Comparison of ENCODE assay signal across 8 cellular contexts in the genomic region with DNA sequence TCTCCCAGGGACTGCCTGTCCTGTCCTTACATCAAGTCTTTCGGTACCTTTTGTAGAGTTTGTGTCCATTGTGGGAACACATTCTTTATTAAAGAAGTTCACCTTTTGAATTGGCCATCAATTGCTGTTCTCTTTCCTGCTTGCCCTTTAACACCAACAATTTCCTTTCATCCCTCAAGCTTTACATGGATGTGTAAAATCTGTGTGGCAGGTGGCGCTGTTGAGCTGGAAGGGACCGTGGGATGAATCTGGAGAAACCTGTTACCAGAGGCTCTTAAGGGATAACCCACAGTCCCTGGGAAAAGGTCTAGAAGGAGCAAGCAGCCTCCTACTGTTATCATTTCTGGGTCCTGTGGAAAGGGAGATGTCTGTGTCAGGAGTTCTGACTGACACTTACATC. TPM values are rescaled to one million over a fixed set of nuclear protein-coding genes. Genes with fewer than 3 reads are reported as not detected.
DNase-seq lines count a peak whose midpoint lies in the region; ATAC-seq and TF ChIP-seq lines count a peak whose summit lies in the region.

No MANE protein-coding gene starts in this region.

- H3K79me2 ChIP-seq in Loucy (ENCODE audit: insufficient read depth, low read length) = no peaks in the 10 kb centered on the region

- H3K27me3 Mint-ChIP-seq in activated T-helper 17 cell treated with anti-CD3 and anti-CD28 coated beads, Interleukin-2, amount 50 U/mL, for 72 hours = peaks cover 8% of the 10 kb centered on the region

- WGBS in tibial nerve, 2 donors = 5% methylated on average over 3 of the region's 3 CpGs

- POLR2A ChIA-PET in RWPE1 (lab: Yijun Ruan, JAX; ENCODE audit: low non-redundant PET) = no interaction called here

- no peak overlapping the region for H3K4me3 ChIP-seq in Loucy (ENCODE audit: low read length, poor library complexity, severe bottlenecking)
- no peak overlapping the region for H3K4me3 ChIP-seq in fibroblast of the aortic adventitia (ENCODE audit: low read depth, low read length)
- H3K4me3 ChIP-seq in tibial nerve = no peak overlapping the region

- no peaks in the 10 kb centered on the region for H3K9me3 Mint-ChIP-seq in activated T-helper 17 cell treated with anti-CD3 and anti-CD28 coated beads, Interleukin-2, amount 50 U/mL, for 72 hours

- no peak overlapping the region for H3K27ac Mint-ChIP-seq in activated T-helper 17 cell treated with anti-CD3 and anti-CD28 coated beads, Interleukin-2, amount 50 U/mL, for 72 hours

- peaks cover 4% of the 10 kb centered on the region for H3K4me1 ChIP-seq in Loucy (ENCODE audit: insufficient read depth, low read length, poor library complexity, severe bottlenecking)
- peaks cover 0 to 13% (median 0%) of the 10 kb centered on the region in 4 donors for H3K4me1 ChIP-seq in tibial nerve

- TF ChIP-seq POLR2A in tibial nerve (IDR thresholded peaks at IDR 0.05) = no peak

- H3K27ac ChIP-seq in RWPE1 = no peak overlapping the region
- H3K27ac ChIP-seq in tibial nerve = peak overlapping the region in 1 of 4 donors; percentile 56

- H3K27me3 ChIP-seq in Loucy (ENCODE audit: insufficient read depth, low read length, poor library complexity, severe bottlenecking) (no peaks in the 10 kb centered on the region), tibial nerve (no peaks in the 10 kb centered on the region)

- peak; percentile 72 for TF ChIP-seq CTCF in Loucy (conservative IDR thresholded peaks at IDR 0.05; ENCODE audit: low read length)
- TF ChIP-seq CTCF in RWPE1 (conservative IDR thresholded peaks at IDR 0.05; ENCODE audit: low read depth) = peak; percentile 90
- peak; percentile 89 for TF ChIP-seq CTCF in fibroblast of the aortic adventitia (IDR thresholded peaks at IDR 0.05; ENCODE audit: insufficient read depth, low read length)
- TF ChIP-seq CTCF in tibial nerve (IDR thresholded peaks at IDR 0.05) = peak; percentile 62 to 72 (median 66)

- H3K36me3 ChIP-seq in Loucy (ENCODE audit: insufficient read depth, low read length) (no peaks in the 10 kb centered on the region), tibial nerve (no peaks in the 10 kb centered on the region)

- no peak overlapping the region for H3K4me2 ChIP-seq in Loucy (ENCODE audit: low read depth, low read length, poor library complexity, severe bottlenecking)

- no peaks in the 10 kb centered on the region for H3F3A ChIP-seq in Loucy (ENCODE audit: low read depth)

- DNase-seq in GM04503 (ENCODE audit: low read depth) = peak; percentile 14
- peak; percentile 93 for DNase-seq in RWPE1 (ENCODE audit: low spot score)
- peak; percentile 77 for DNase-seq in fibroblast of the aortic adventitia (ENCODE audit: low read depth)
- DNase-seq in non-pigmented ciliary epithelial cell (ENCODE audit: low read depth) = peak; percentile 11
- DNase-seq in tibial nerve (ENCODE audit: low spot score in 2 of 2) = peak; percentile 81 to 97

- CTCF ChIA-PET in RWPE1 (lab: Yijun Ruan, JAX) = interaction anchor here (0.6 to 2.1 kb wide), 15 partner anchors 9 to 1845 kb away, joined by 3 to 17 read pairs (median 4); no protein-coding TSS in a partner anchor

- H3K9ac ChIP-seq in Loucy (ENCODE audit: low read depth, low read length, poor library complexity, severe bottlenecking) = no peak overlapping the region

- peak in 1 of 2 donors; percentile 16 for TF ChIP-seq EP300 in tibial nerve (IDR thresholded peaks at IDR 0.05)

- ATAC-seq in activated T-helper 17 cell treated with anti-CD3 and anti-CD28 coated beads, Interleukin-2, amount 50 U/mL, for 72 hours (replicated peaks) = peak; percentile 61
- no peak for ATAC-seq in HG02840 (IDR thresholded peaks at IDR 0.05; ENCODE audit: low FRiP score, unreplicated experiment)

- no peak overlapping the region for H3K4me3 Mint-ChIP-seq in activated T-helper 17 cell treated with anti-CD3 and anti-CD28 coated beads, Interleukin-2, amount 50 U/mL, for 72 hours

- H3K9me3 ChIP-seq in Loucy (ENCODE audit: insufficient read depth, low read depth, low read length) (no peaks in the 10 kb centered on the region), tibial nerve (no peaks in the 10 kb centered on the region)

- no peaks in the 10 kb centered on the region for H3K9me2 ChIP-seq in Loucy (replicated peaks; ENCODE audit: low read depth, low read length)

- H2AFZ ChIP-seq in Loucy (ENCODE audit: low read length) = no peak overlapping the region

- no peaks in the 10 kb centered on the region for H3K36me3 Mint-ChIP-seq in activated T-helper 17 cell treated with anti-CD3 and anti-CD28 coated beads, Interleukin-2, amount 50 U/mL, for 72 hours (ENCODE audit: low read depth)

- H3K4me1 Mint-ChIP-seq in activated T-helper 17 cell treated with anti-CD3 and anti-CD28 coated beads, Interleukin-2, amount 50 U/mL, for 72 hours = peaks cover 5% of the 10 kb centered on the region

- no peaks in the 10 kb centered on the region for H4K20me1 ChIP-seq in Loucy (ENCODE audit: insufficient read depth, low read length, poor library complexity, severe bottlenecking)

RNA-seq across cellular contexts. Expression of gene ZFP62, which starts 7.9 kb away (rescaled TPM):
- 10 to 100 TPM; 16.6 to 20.8 TPM for total RNA-seq in activated T-helper 17 cell treated with anti-CD3 and anti-CD28 coated beads, Interleukin-2, amount 50 U/mL, for 72 hours
- total RNA-seq in fibroblast of the aortic adventitia (ENCODE audit: low replicate concordance) (14.7 and 19.4 TPM in 2 replicates), tibial nerve (10 to 100 TPM; 17.0 to 35.1 (median 25.3) TPM)

RNA-seq across cellular contexts. Expression of gene BTNL8, which starts 30.0 kb away (rescaled TPM):
- under 1 TPM in 1 of 2 donors, not detected in 1; 0.40 TPM for total RNA-seq in activated T-helper 17 cell treated with anti-CD3 and anti-CD28 coated beads, Interleukin-2, amount 50 U/mL, for 72 hours
- not detected in 2 replicates for total RNA-seq in fibroblast of the aortic adventitia (ENCODE audit: low replicate concordance)
- not detected for total RNA-seq in tibial nerve

Comparison
In these comparisons a context has a peak if more than half of its experiments do, and no peak if none do; other contexts are left out.
1. DNase-seq: peak in every context shown above with its lines; median percentile 93 in RWPE1; 89 in tibial nerve; 77 in fibroblast of the aortic adventitia; 14 in GM04503; 11 in non-pigmented ciliary epithelial cell.